Comparison of ENCODE assay signal across 23 cellular contexts in genomic region chr16:25138130-25138529, GRCh38. TPM values are rescaled to one million over a fixed set of nuclear protein-coding genes. Genes with fewer than 3 reads are reported as not detected.
DNase-seq lines count a peak whose midpoint lies in the region; ATAC-seq, FAIRE-seq and TF ChIP-seq lines count a peak whose summit lies in the region.
"Had no signal": no experiment of that assay in that cellular context is flagged by ENCODE, and none has a peak within 500 bp of the region (broad histone marks: within the 10 kb centered on the region; RNA-seq: fewer than 3 reads in every experiment).

No MANE protein-coding gene starts in this region.

- H2AFZ ChIP-seq in HCT116 (ENCODE audit: low read depth, low read length, poor library complexity, severe bottlenecking) (no peak overlapping the region), neural progenitor cell (replicated peaks) (no peak overlapping the region)
- H2AFZ ChIP-seq: PC-9 had no signal

- no peaks in the 10 kb centered on the region for H4K20me1 ChIP-seq in HCT116 (ENCODE audit: insufficient read depth)
- no peaks in the 10 kb centered on the region for H4K20me1 ChIP-seq in neural progenitor cell (ENCODE audit: low read depth)

- H3K4me1 ChIP-seq in HCT116 (ENCODE audit: control insufficient read depth in 1 of 2, insufficient read depth in 2 of 2, low read length in 2 of 2) (no peaks in the 10 kb centered on the region), neural progenitor cell (no peaks in the 10 kb centered on the region), small intestine (ENCODE audit: control insufficient read depth in 2 of 2, insufficient read depth in 1 of 2, low read depth in 1 of 2, low read length in 1 of 2) (no peaks in the 10 kb centered on the region)
- H3K4me1 ChIP-seq: Caco-2 had no signal

- H3K4me2 ChIP-seq in HCT116 (ENCODE audit: low read length): no peak overlapping the region
- H3K4me2 ChIP-seq in neural progenitor cell: no peak overlapping the region
- H3K4me2 ChIP-seq: PC-9 had no signal

- H3K4me3 Mint-ChIP-seq in central memory CD8-positive, alpha-beta T cell: no peak overlapping the region
- H3K4me3 Mint-ChIP-seq in neural progenitor cell: no peak overlapping the region
- H3K4me3 Mint-ChIP-seq: CD4-positive, alpha-beta T cell had no signal

- peaks cover 13 to 22% of the 10 kb centered on the region in 2 experiments; a peak in 3 of 4 replicates for H3K36me3 ChIP-seq in HCT116 (ENCODE audit: control insufficient read depth in 1 of 2, insufficient read depth in 2 of 2, low read length in 2 of 2)
- H3K36me3 ChIP-seq in neural progenitor cell: no peaks in the 10 kb centered on the region
- H3K36me3 ChIP-seq in small intestine (ENCODE audit: control insufficient read depth in 2 of 2, insufficient read depth in 2 of 2, low read length in 2 of 2): peaks cover 0 to 13% of the 10 kb centered on the region in 2 donors

- no TSS peak for BruUV-seq in HCT116 (replicated peaks; lab: Mats Ljungman, UMichigan)

- POLR2A ChIA-PET in HCT116 (lab: Charles Lee): no interaction called here

- intact Hi-C loops in HCT116 (cut with micrococcal nuclease): no loop called here

- no peaks in the 10 kb centered on the region for H3K4me1 Mint-ChIP-seq in central memory CD8-positive, alpha-beta T cell
- H3K4me1 Mint-ChIP-seq in neural progenitor cell: no peaks in the 10 kb centered on the region

- H3K27ac ChIP-seq in HCT116 (ENCODE audit: low read depth, low read length): no peak overlapping the region
- no peak overlapping the region for H3K27ac ChIP-seq in neural progenitor cell
- H3K27ac ChIP-seq in small intestine (ENCODE audit: low read depth in 1 of 2, low read length in 1 of 2): no peak overlapping the region
- H3K27ac ChIP-seq: HL-60, PC-9, RWPE1, SJCRH30 had no signal

- TF ChIP-seq POLR2A in HCT116 (IDR thresholded peaks at IDR 0.05; ENCODE audit: borderline replicate concordance, extremely low read depth, insufficient read depth, insufficient read length): no peak

- CTCF ChIA-PET in HCT116 (lab: Charles Lee): interaction anchor here (2.3 kb wide), 1 partner anchor 88 kb away, joined by 6 read pairs; no protein-coding TSS in a partner anchor

- H3K9ac ChIP-seq in HCT116 (ENCODE audit: low read length): no peak overlapping the region
- no peak overlapping the region for H3K9ac ChIP-seq in neural progenitor cell

- peak overlapping the region; percentile 12 for H3K27ac Mint-ChIP-seq in central memory CD8-positive, alpha-beta T cell (ENCODE audit: low read depth)
- peak overlapping the region; percentile 15 for H3K27ac Mint-ChIP-seq in neural progenitor cell
- H3K27ac Mint-ChIP-seq: CD4-positive, alpha-beta T cell had no signal

- no peak for FAIRE-seq in small intestine (lab: Jason Lieb, UNC)
- FAIRE-seq: GM12878 had no signal

- H3K9me3 Mint-ChIP-seq in central memory CD8-positive, alpha-beta T cell: no peaks in the 10 kb centered on the region
- no peaks in the 10 kb centered on the region for H3K9me3 Mint-ChIP-seq in neural progenitor cell
- H3K9me3 Mint-ChIP-seq: CD4-positive, alpha-beta T cell had no signal

- ATAC-seq in HCT116 (peak; percentile 36; the same call in 1 of the 2 replicates), GM21717 (IDR thresholded peaks at IDR 0.05; ENCODE audit: unreplicated experiment) (no peak), HG03097 (IDR thresholded peaks at IDR 0.05; ENCODE audit: low FRiP score, unreplicated experiment) (no peak)
- ATAC-seq in central memory CD8-positive, alpha-beta T cell (replicated peaks; ENCODE audit: extremely low read depth, poor library complexity, severe bottlenecking): no peak
- ATAC-seq: GM12878 had no signal

- peaks cover 36% of the 10 kb centered on the region for H3K36me3 Mint-ChIP-seq in central memory CD8-positive, alpha-beta T cell (ENCODE audit: insufficient read depth)
- H3K36me3 Mint-ChIP-seq in neural progenitor cell: peaks cover 25% of the 10 kb centered on the region

- RAD21 ChIA-PET in HCT116 (lab: Charles Lee; ENCODE audit: low non-redundant PET in 1 of 2, low total read pairs in 2 of 2, uncharacterized antibody in 2 of 2, unreplicated experiment in 2 of 2): no interaction called here

- H3K9me3 ChIP-seq in HCT116 (ENCODE audit: control insufficient read depth in 1 of 2, insufficient read depth in 1 of 2, low read depth in 1 of 2, low read length in 2 of 2): no peaks in the 10 kb centered on the region
- no peaks in the 10 kb centered on the region for H3K9me3 ChIP-seq in neural progenitor cell (ENCODE audit: low read depth)
- no peaks in the 10 kb centered on the region for H3K9me3 ChIP-seq in small intestine (ENCODE audit: control insufficient read depth, low read depth)
- H3K9me3 ChIP-seq: Caco-2, SJCRH30 had no signal

- DNase-seq in ACHN: peak; percentile 31
- DNase-seq in HCT116 (ENCODE audit: low read depth, low spot score): no peak
- DNase-seq in central memory CD8-positive, alpha-beta T cell (ENCODE audit: low spot score in 2 of 2): no peak
- DNase-seq in neural progenitor cell (ENCODE audit: low spot score): no peak
- no peak for DNase-seq in small intestine
- DNase-seq: Caco-2; CD4-positive, alpha-beta T cell; DMS 273 treated with DMSO at 0.1 percent for 48 hours; DMS79 treated with DMSO at 0.1 percent for 48 hours; H7; KG1; NCI-H1092 treated with DMSO at 0.1 percent for 48 hours; NCI-H146; NCI-H2029; NCI-H2227 treated with DMSO at 0.1 percent for 48 hours; NCI-H510A; PC-9; SJCRH30 had no signal

- no peak for TF ChIP-seq CTCF in HCT116 (IDR thresholded peaks at IDR 0.05 in 2 of 3, conservative IDR thresholded peaks at IDR 0.05 in 1 of 3; ENCODE audit: borderline replicate concordance in 1 of 3, insufficient read depth in 1 of 3, low read depth in 2 of 3, low read length in 2 of 3)
- no peak for TF ChIP-seq CTCF in neural progenitor cell (IDR thresholded peaks at IDR 0.05)

- H3K4me3 ChIP-seq in HCT116 (replicated peaks in 1 of 2; ENCODE audit: low read depth in 1 of 2, low read length in 2 of 2) (no peak overlapping the region), neural progenitor cell (no peak overlapping the region), small intestine (ENCODE audit: low read depth in 1 of 2, low read length in 2 of 2) (no peak overlapping the region)
- H3K4me3 ChIP-seq: GM12878, PC-9, SJCRH30 had no signal

- no peaks in the 10 kb centered on the region for H3K9me2 ChIP-seq in HCT116 (ENCODE audit: insufficient read depth)

- H3K27me3 Mint-ChIP-seq in central memory CD8-positive, alpha-beta T cell: no peaks in the 10 kb centered on the region
- H3K27me3 Mint-ChIP-seq in neural progenitor cell (ENCODE audit: insufficient read depth, low read depth): no peaks in the 10 kb centered on the region
- H3K27me3 Mint-ChIP-seq: CD4-positive, alpha-beta T cell had no signal

- no peaks in the 10 kb centered on the region for H3K27me3 ChIP-seq in HCT116 (ENCODE audit: insufficient read depth, low read length)
- no peaks in the 10 kb centered on the region for H3K27me3 ChIP-seq in neural progenitor cell
- no peaks in the 10 kb centered on the region for H3K27me3 ChIP-seq in small intestine (ENCODE audit: control insufficient read depth in 2 of 2, insufficient read depth in 2 of 2, low read length in 2 of 2)
- H3K27me3 ChIP-seq: SJCRH30 had no signal

- no peaks in the 10 kb centered on the region for H3K79me2 ChIP-seq in HCT116 (ENCODE audit: insufficient read depth, low read length)
- no peaks in the 10 kb centered on the region for H3K79me2 ChIP-seq in neural progenitor cell (ENCODE audit: low read depth)

- in situ Hi-C loops in ACHN (cut with HindIII; ENCODE audit: low pct_ligation_motif_present, low pct_unique_long_range_greater_than_20kb, low sequenced_read_pairs): no loop called here

- no peaks in the 10 kb centered on the region for H3F3A ChIP-seq in neural progenitor cell (ENCODE audit: low read depth)

- 95 to 97% (median 95%) methylated on average over 6 of the region's 6 CpGs for WGBS in small intestine, 3 donors

- no peak for TF ChIP-seq RAD21 in HCT116 (IDR thresholded peaks at IDR 0.05; ENCODE audit: low read depth)

TF ChIP-seq in HCT116, 20 proteins besides CTCF, POLR2A, EP300 and RAD21:
- TF ChIP-seq MAX (IDR thresholded peaks at IDR 0.05): no peak

RNA-seq across cellular contexts. Expression of gene LCMT1, which starts 26.6 kb away (rescaled TPM):
- total RNA-seq in HCT116 (2021; ENCODE audit: unreplicated experiment) (52.4 TPM), neural progenitor cell (ENCODE audit: low replicate concordance) (69.0 and 73.4 TPM in 2 replicates)
- polyA plus RNA-seq in HCT116 (2012): 56.7 and 66.9 TPM in 2 replicates
- 10 to 100 TPM; 27.0 to 32.9 (median 31.0) TPM for polyA plus RNA-seq in small intestine
